ENCODE assay signal across 15 cellular contexts in genomic region chr7:112160771-112161150, GRCh38. TPM values are rescaled to one million over a fixed set of nuclear protein-coding genes. Genes with fewer than 3 reads are reported as not detected.
DNase-seq lines count a peak whose midpoint lies in the region; ATAC-seq and TF ChIP-seq lines count a peak whose summit lies in the region.
"Had no signal": no experiment of that assay in that cellular context is flagged by ENCODE, and none has a peak within 500 bp of the region (broad histone marks: within the 10 kb centered on the region; RNA-seq: fewer than 3 reads in every experiment).

No MANE protein-coding gene starts in this region.

- ATAC-seq in lower lobe of right lung (peak in 1 of 2 donors; percentile 65), GM19397 (IDR thresholded peaks at IDR 0.05; ENCODE audit: unreplicated experiment) (no peak), GM21390 (IDR thresholded peaks at IDR 0.05; ENCODE audit: unreplicated experiment) (no peak)
- ATAC-seq: HCT116; left colon; natural killer cell treated with Interleukin-12 subunit alpha and Interleukin-12 subunit beta and Interleukin-15 and Interleukin-18, amount 100 ng/mL, for 72 hours had no signal

- peak overlapping the region in 4 of 5 experiments; percentile 47 to 89 (median 80) for H3K27ac Mint-ChIP-seq in brain
- H3K27ac Mint-ChIP-seq: natural killer cell treated with Interleukin-12 subunit alpha and Interleukin-12 subunit beta and Interleukin-15 and Interleukin-18, amount 100 ng/mL, for 72 hours had no signal

- H3K36me3 ChIP-seq in lower lobe of right lung = no peaks in the 10 kb centered on the region
- no peaks in the 10 kb centered on the region for H3K36me3 ChIP-seq in stomach

- H3K4me1 Mint-ChIP-seq in brain = peaks cover 46% of the 10 kb centered on the region

- no peak overlapping the region for H3K4me3 ChIP-seq in lower lobe of right lung
- H3K4me3 ChIP-seq in stomach = no peak overlapping the region
- H3K4me3 ChIP-seq: SK-N-MC had no signal

- TF ChIP-seq EP300 in stomach (IDR thresholded peaks at IDR 0.05) = no peak

- peaks cover 2% of the 10 kb centered on the region for H3K27me3 Mint-ChIP-seq in brain

- H3K27ac ChIP-seq in lower lobe of right lung (peak overlapping the region; percentile 63), stomach (peak overlapping the region in 3 of 5 donors; percentile 4 to 14 (median 10))
- H3K27ac ChIP-seq: SK-N-MC had no signal

- peak overlapping the region in 2 of 5 experiments; percentile 42 to 58 for H3K4me3 Mint-ChIP-seq in brain
- H3K4me3 Mint-ChIP-seq: natural killer cell treated with Interleukin-12 subunit alpha and Interleukin-12 subunit beta and Interleukin-15 and Interleukin-18, amount 100 ng/mL, for 72 hours had no signal

- intact Hi-C loops in lower lobe of right lung (cut with DNase I) (no loop called here), stomach (cut with DNase I; ENCODE audit: low total_unique reads) (no loop called here)

- no peak for TF ChIP-seq CTCF in brain (conservative IDR thresholded peaks at IDR 0.05)
- no peak for TF ChIP-seq CTCF in lower lobe of right lung (IDR thresholded peaks at IDR 0.05)
- TF ChIP-seq CTCF in stomach (IDR thresholded peaks at IDR 0.05) = no peak

- no peaks in the 10 kb centered on the region for H3K36me3 Mint-ChIP-seq in brain
- H3K36me3 Mint-ChIP-seq: natural killer cell treated with Interleukin-12 subunit alpha and Interleukin-12 subunit beta and Interleukin-15 and Interleukin-18, amount 100 ng/mL, for 72 hours had no signal

- H3K4me1 ChIP-seq in lower lobe of right lung (peaks cover 63% of the 10 kb centered on the region), stomach (peaks cover 7 to 28% (median 22%) of the 10 kb centered on the region in 4 donors)

- 21 to 45% (median 30%) methylated on average over 7 of the region's 7 CpGs for WGBS in stomach, 5 donors

- H3K9me3 Mint-ChIP-seq in brain = no peaks in the 10 kb centered on the region
- H3K9me3 Mint-ChIP-seq: natural killer cell treated with Interleukin-12 subunit alpha and Interleukin-12 subunit beta and Interleukin-15 and Interleukin-18, amount 100 ng/mL, for 72 hours had no signal

- no peaks in the 10 kb centered on the region for H3K9me3 ChIP-seq in lower lobe of right lung
- no peaks in the 10 kb centered on the region for H3K9me3 ChIP-seq in stomach
- H3K9me3 ChIP-seq: Caco-2 had no signal

- peak; percentile 17 for DNase-seq in NCI-H748 (lab: John Stamatoyannopoulos, UW; ENCODE audit: unreplicated experiment)
- no peak for DNase-seq in NCI-H748 treated with DMSO at 0.1 percent for 48 hours (lab: John Stamatoyannopoulos, UW)
- no peak for DNase-seq in lower lobe of right lung
- no peak for DNase-seq in stomach
- no peak for DNase-seq in activated effector memory CD4-positive, alpha-beta T cell treated with anti-CD3 and anti-CD28 coated beads, Interleukin-2, amount 50 U/mL, for 16 hours
- DNase-seq: activated gamma-delta T cell, Caco-2, left colon, NCI-H2171 treated with DMSO at 0.1 percent for 48 hours had no signal

- H3K27me3 ChIP-seq in lower lobe of right lung (ENCODE audit: low read depth) (no peaks in the 10 kb centered on the region), stomach (no peaks in the 10 kb centered on the region)

- no peak for TF ChIP-seq POLR2A in stomach (IDR thresholded peaks at IDR 0.05)

RNA-seq across cellular contexts. Expression of gene DOCK4, which starts 45.4 kb away (rescaled TPM):
- 8.4 TPM for polyA plus RNA-seq in brain (ENCODE audit: insufficient read depth, low read depth, low replicate concordance)
- 78.5 TPM for total RNA-seq in lower lobe of right lung
- 10 to 100 TPM; 14.0 to 54.9 (median 19.6) TPM for total RNA-seq in stomach
- 1 to 10 TPM; 1.1 to 1.8 (median 1.5) TPM for polyA plus RNA-seq in stomach

RNA-seq across cellular contexts. Expression of gene ZNF277, which starts 45.7 kb away (rescaled TPM):
- polyA plus RNA-seq in brain (ENCODE audit: insufficient read depth, low read depth, low replicate concordance) = 10.3 TPM
- 33.3 TPM for total RNA-seq in lower lobe of right lung
- total RNA-seq in stomach = 10 to 100 TPM in 4 of 5 donors, 1 to 10 TPM in 1; 9.9 to 75.0 (median 28.7) TPM
- polyA plus RNA-seq in stomach = 10 to 100 TPM; 16.0 to 39.0 (median 22.3) TPM
